18 cellular contexts compared by ENCODE assay signal in the genomic region with DNA sequence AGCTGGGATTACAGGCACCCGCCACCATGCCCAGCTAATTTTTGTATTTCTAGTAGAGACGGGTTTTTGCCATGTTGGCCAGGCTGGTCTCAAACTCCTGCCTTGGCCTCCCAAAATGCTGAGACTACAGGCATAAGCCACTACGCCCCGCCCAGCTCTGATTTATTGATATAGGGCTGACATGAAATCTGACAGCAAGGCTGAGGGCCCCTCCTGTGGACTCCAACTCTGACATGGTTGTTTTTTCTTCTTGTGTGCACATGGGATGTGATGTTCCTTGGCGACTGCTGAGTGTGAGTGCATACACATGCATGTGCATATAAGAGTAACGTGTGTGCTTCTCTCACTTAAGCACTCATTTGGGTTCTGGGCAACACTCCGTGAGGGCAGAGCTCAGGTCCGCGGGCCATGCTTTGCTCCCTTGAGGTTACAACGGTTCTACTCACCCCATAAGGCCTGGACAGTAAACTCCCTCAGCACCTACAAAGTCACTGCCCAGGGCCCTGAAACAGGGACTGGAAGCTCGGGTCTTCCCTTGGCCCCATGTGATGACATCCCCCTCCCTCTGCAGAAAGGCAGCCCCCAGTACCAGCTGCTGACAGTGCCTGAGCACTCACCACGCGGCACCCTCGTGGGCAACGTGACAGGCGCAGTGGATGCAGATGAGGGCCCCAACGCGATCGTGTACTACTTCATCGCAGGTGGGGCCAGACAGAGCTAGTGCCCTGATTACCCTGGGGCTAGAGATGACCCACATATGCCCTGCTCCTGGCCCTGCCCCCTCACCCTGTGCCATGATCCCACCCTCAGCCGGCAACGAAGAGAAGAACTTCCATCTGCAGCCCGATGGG.
"Had no signal": no experiment of that assay in that cellular context is flagged by ENCODE, and none has a peak within 500 bp of the region (broad histone marks: within the 10 kb centered on the region; RNA-seq: fewer than 3 reads in every experiment).

No MANE protein-coding gene starts in this region.

- H3K36me3 Mint-ChIP-seq: IgD-negative memory B cell had no signal

- H3K9me3 ChIP-seq: SJSA1 had no signal

- H3K9me3 Mint-ChIP-seq: IgD-negative memory B cell had no signal

- H3K4me3 Mint-ChIP-seq: IgD-negative memory B cell had no signal

- DNase-seq: KBM-7, MV-4-11, NCI-H1048, NCI-H1105, NCI-H1417, NCI-H1436 treated with DMSO at 0.1 percent for 48 hours, NCI-H1694, NCI-H187 treated with DMSO at 0.1 percent for 48 hours, NCI-H2171 treated with DMSO at 0.1 percent for 48 hours, NCI-H446 treated with DMSO at 0.1 percent for 48 hours, NCI-H524, NCI-H526 treated with DMSO at 0.1 percent for 48 hours, Right ventricle myocardium superior, RPMI8226, SIG-M5 had no signal

- H3K4me1 ChIP-seq: SJSA1 had no signal

- H3K27me3 ChIP-seq: SJSA1 had no signal

- H3K27me3 Mint-ChIP-seq: IgD-negative memory B cell had no signal

- H3K36me3 ChIP-seq: SJSA1 had no signal

- H3K27ac ChIP-seq: SJSA1, SK-N-MC had no signal

- H3K4me3 ChIP-seq: SJSA1, SK-N-MC had no signal
